Comparison of ENCODE assay signal across 9 cellular contexts in the genomic region with DNA sequence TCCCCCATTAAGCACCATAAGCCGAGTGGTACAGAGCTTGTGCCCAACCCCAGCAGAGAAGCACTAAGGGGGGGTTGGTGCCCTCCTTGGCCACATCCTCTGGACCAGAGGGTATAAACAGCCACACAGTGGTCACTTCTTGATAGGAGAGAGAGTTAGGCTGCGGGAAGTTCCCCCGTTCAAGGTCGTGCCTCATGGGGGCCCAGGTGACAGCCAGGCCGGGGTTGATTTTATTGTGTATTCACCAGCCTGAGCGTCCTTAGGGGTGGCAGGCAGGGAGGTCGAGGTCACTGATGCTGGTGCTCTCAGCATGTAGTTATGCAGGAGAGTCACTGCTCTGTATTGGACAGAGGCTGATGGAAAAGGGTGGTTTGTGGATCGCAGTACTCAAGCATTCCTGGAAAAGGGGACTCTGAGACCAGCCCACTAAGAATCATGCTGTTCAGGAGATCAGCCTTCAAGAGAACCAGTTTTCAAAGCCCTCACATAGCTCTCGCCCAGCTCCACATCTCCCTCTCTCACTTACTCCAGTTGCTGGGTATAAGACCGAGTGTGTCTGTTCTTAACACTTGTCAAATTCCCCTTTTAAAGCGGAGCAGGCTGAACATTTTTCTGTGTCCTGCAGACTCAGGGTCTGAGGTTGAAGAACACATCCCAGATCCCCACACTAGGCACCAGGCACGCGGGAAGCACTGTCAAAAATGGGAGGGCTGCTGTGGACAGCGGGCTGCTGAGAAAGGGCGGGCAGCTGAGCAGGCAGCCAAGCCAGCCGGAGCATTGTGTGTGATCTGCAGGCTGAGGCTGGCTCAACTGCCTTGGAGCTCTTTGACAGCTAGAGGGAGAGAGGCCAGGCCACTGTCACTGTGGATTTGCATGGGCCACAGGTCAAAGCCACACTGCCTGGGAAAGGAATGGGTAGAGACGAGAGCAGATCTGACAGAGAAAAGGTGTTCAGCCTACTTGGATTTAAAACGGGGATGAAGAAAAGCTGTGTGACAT. TPM values are rescaled to one million over a fixed set of nuclear protein-coding genes. Genes with fewer than 3 reads are reported as not detected.
DNase-seq lines count a peak whose midpoint lies in the region; ATAC-seq and TF ChIP-seq lines count a peak whose summit lies in the region.
"Had no signal": no experiment of that assay in that cellular context is flagged by ENCODE, and none has a peak within 500 bp of the region (broad histone marks: within the 10 kb centered on the region; RNA-seq: fewer than 3 reads in every experiment).

No MANE protein-coding gene starts in this region.

- DNase-seq in NCI-H1417 (lab: John Stamatoyannopoulos, UW) (peak in 2 of 3 experiments; percentile 25 to 27), NCI-H1417 treated with DMSO at 0.1 percent for 48 hours (lab: John Stamatoyannopoulos, UW) (no peak), type B pancreatic cell (ENCODE audit: extremely low spot score, unreplicated experiment) (no peak)
- DNase-seq in activated naive CD8-positive, alpha-beta T cell treated with anti-CD3 and anti-CD28 coated beads for 36 hours, result no peak
- DNase-seq: activated B cell treated with CpG ODN at 0.5 μM for 24 hours had no signal

- H3K4me1 Mint-ChIP-seq in dendritic cell treated with granulocyte-macrophage colony-stimulating factor and Interleukin-4, amounts not matched to agents 40 ng/mL and 50 ng/mL, for 4 days (ENCODE audit: low read depth), result peaks cover 63% of the 10 kb centered on the region
- H3K4me1 Mint-ChIP-seq in type B pancreatic cell (ENCODE audit: unreplicated experiment), result peaks cover 52% of the 10 kb centered on the region
- H3K4me1 Mint-ChIP-seq in activated naive CD8-positive, alpha-beta T cell treated with anti-CD3 and anti-CD28 coated beads for 36 hours, result peaks cover 5% of the 10 kb centered on the region

- H3K4me3 ChIP-seq in mesodermal cell (ENCODE audit: extremely low read depth, insufficient read depth, low read length, poor library complexity, severe bottlenecking), result peak overlapping the region; percentile 54

- H3K27me3 Mint-ChIP-seq in dendritic cell treated with granulocyte-macrophage colony-stimulating factor and Interleukin-4, amounts not matched to agents 40 ng/mL and 50 ng/mL, for 4 days, result peaks cover 59% of the 10 kb centered on the region
- H3K27me3 Mint-ChIP-seq in type B pancreatic cell, result peaks cover 43% of the 10 kb centered on the region
- peaks cover 81% of the 10 kb centered on the region for H3K27me3 Mint-ChIP-seq in activated naive CD8-positive, alpha-beta T cell treated with anti-CD3 and anti-CD28 coated beads for 36 hours

- peak overlapping the region; percentile 72 for H3K4me3 Mint-ChIP-seq in dendritic cell treated with granulocyte-macrophage colony-stimulating factor and Interleukin-4, amounts not matched to agents 40 ng/mL and 50 ng/mL, for 4 days
- peak overlapping the region; percentile 83 for H3K4me3 Mint-ChIP-seq in type B pancreatic cell
- no peak overlapping the region for H3K4me3 Mint-ChIP-seq in activated naive CD8-positive, alpha-beta T cell treated with anti-CD3 and anti-CD28 coated beads for 36 hours
- H3K4me3 Mint-ChIP-seq: activated B cell treated with CpG ODN at 0.5 μM for 24 hours had no signal

- 49 to 56% methylated on average over 13 to 17 of the region's 18 CpGs for WGBS in mesodermal cell (ENCODE audit: insufficient coverage in 2 of 2), 2 experiments

- intact Hi-C loops in dendritic cell treated with granulocyte-macrophage colony-stimulating factor and Interleukin-4, amounts not matched to agents 40 ng/mL and 50 ng/mL, for 4 days (cut with micrococcal nuclease), result no loop called here

- H3K9me3 ChIP-seq in mesodermal cell (ENCODE audit: control insufficient read depth, low read length), result no peaks in the 10 kb centered on the region

- peak; percentile 68 for TF ChIP-seq CTCF in type B pancreatic cell (conservative IDR thresholded peaks at IDR 0.05)

- no peak overlapping the region for H3K27ac ChIP-seq in mesodermal cell (ENCODE audit: low read depth, low read length, severe bottlenecking)

- H3K36me3 Mint-ChIP-seq in dendritic cell treated with granulocyte-macrophage colony-stimulating factor and Interleukin-4, amounts not matched to agents 40 ng/mL and 50 ng/mL, for 4 days (ENCODE audit: low read depth), result no peaks in the 10 kb centered on the region
- no peaks in the 10 kb centered on the region for H3K36me3 Mint-ChIP-seq in type B pancreatic cell
- H3K36me3 Mint-ChIP-seq in activated naive CD8-positive, alpha-beta T cell treated with anti-CD3 and anti-CD28 coated beads for 36 hours, result no peaks in the 10 kb centered on the region

- ATAC-seq in GM21515 (IDR thresholded peaks at IDR 0.05; ENCODE audit: unreplicated experiment) (no peak), GM18867 (IDR thresholded peaks at IDR 0.05; ENCODE audit: unreplicated experiment) (no peak)

- H3K4me1 ChIP-seq in mesodermal cell (ENCODE audit: control insufficient read depth, insufficient read depth, low read length, poor library complexity, severe bottlenecking), result peaks cover 37% of the 10 kb centered on the region

- H3K36me3 ChIP-seq in mesodermal cell (ENCODE audit: control insufficient read depth, insufficient read depth, low read length), result no peaks in the 10 kb centered on the region

- H3K9me3 Mint-ChIP-seq in dendritic cell treated with granulocyte-macrophage colony-stimulating factor and Interleukin-4, amounts not matched to agents 40 ng/mL and 50 ng/mL, for 4 days, result no peaks in the 10 kb centered on the region
- H3K9me3 Mint-ChIP-seq in type B pancreatic cell, result no peaks in the 10 kb centered on the region
- H3K9me3 Mint-ChIP-seq in activated naive CD8-positive, alpha-beta T cell treated with anti-CD3 and anti-CD28 coated beads for 36 hours, result no peaks in the 10 kb centered on the region
- H3K9me3 Mint-ChIP-seq: activated B cell treated with CpG ODN at 0.5 μM for 24 hours had no signal

- H3K27ac Mint-ChIP-seq in dendritic cell treated with granulocyte-macrophage colony-stimulating factor and Interleukin-4, amounts not matched to agents 40 ng/mL and 50 ng/mL, for 4 days, result peak overlapping the region; percentile 61
- peak overlapping the region; percentile 46 for H3K27ac Mint-ChIP-seq in type B pancreatic cell
- no peak overlapping the region for H3K27ac Mint-ChIP-seq in activated naive CD8-positive, alpha-beta T cell treated with anti-CD3 and anti-CD28 coated beads for 36 hours
- H3K27ac Mint-ChIP-seq: activated B cell treated with CpG ODN at 0.5 μM for 24 hours had no signal

RNA-seq across cellular contexts. Expression of gene ITGA9, which starts 1.8 kb away (rescaled TPM):
- polyA plus RNA-seq in mesodermal cell (2013, experiment 1 of 2), result 35.8 TPM
- polyA plus RNA-seq in mesodermal cell (2013, experiment 2 of 2), result 24.7 TPM
- 10.8 and 39.0 TPM in 2 replicates for total RNA-seq in type B pancreatic cell (ENCODE audit: low replicate concordance)
- under 1 TPM; 0.04 to 0.32 TPM for total RNA-seq in activated naive CD8-positive, alpha-beta T cell treated with anti-CD3 and anti-CD28 coated beads for 36 hours
- total RNA-seq: activated B cell treated with CpG ODN at 0.5 μM for 24 hours had no signal

Comparison
In these comparisons a context has a peak if more than half of its experiments do, and no peak if none do; other contexts are left out.
1. DNase-seq: peak in NCI-H1417 (2 of 3); none in NCI-H1417 treated with DMSO at 0.1 percent for 48 hours (single experiment), type B pancreatic cell (single experiment) and activated naive CD8-positive, alpha-beta T cell treated with anti-CD3 and anti-CD28 coated beads for 36 hours (single experiment).